In the genomic region with DNA sequence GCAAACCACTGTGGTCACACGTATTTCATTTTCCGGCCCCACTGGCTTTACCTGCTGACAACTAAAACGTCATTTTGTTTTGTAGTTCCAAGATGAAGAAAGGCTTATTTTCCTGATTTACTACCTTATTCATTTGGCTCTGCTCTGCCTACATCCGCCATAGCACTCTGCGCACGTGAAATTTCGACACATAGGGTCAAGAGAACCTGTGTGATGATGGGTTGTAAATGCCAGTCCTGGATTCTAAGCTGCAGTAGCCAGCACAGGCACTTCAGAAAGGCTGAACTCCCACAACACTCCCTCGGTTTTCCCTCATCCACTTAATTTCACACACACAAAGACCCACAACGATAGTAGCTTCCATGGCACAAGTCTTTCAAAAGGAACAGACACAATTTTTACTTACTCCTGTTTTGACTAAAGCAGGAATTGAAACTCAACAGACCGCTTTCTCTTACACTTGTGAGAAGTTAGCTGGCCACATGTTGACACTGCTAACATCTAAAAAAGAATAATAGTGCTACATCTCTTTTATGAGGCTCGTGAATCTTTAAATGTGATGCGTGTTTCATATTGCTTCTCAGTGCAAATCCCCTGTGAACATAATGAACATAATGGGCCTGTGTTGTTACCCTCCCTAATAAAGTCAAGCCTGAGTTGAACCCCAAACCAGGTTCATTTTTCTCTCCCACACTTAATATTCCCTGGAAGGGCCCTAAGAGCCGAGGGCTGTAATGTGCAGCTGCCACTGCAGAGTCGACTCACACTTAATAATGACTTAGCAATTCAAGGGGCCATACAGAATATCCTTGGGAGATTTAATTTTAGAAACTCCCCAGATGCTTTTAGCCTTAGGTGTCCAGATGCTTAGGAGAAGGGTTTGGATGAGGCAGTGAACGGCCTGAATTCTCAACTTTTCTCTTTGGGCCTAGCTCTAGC, we compare ENCODE assay signal across 8 cellular contexts. TPM values are rescaled to one million over a fixed set of nuclear protein-coding genes. Genes with fewer than 3 reads are reported as not detected.
DNase-seq lines count a peak whose midpoint lies in the region; ATAC-seq and TF ChIP-seq lines count a peak whose summit lies in the region.

No MANE protein-coding gene starts in this region.

- peaks cover 51% of the 10 kb centered on the region for H3F3A ChIP-seq in GM23248 (ENCODE audit: insufficient read depth)

- no peaks in the 10 kb centered on the region for H4K20me1 ChIP-seq in GM23248 (ENCODE audit: insufficient read depth)

- WGBS in GM23248 (ENCODE audit: low coverage in 1 of 2, low lambda C conversion rate in 2 of 2, missing lambda C conversion rate in 2 of 2), 2 experiments = 79 to 80% methylated on average over 15 of the region's 15 CpGs
- WGBS in mesenchymal stem cell = 66% methylated on average over 11 of the region's 15 CpGs

- H3K9me3 Mint-ChIP-seq in CD14-positive monocyte = no peaks in the 10 kb centered on the region
- H3K9me3 Mint-ChIP-seq in T-helper 2 cell treated with Interferon-gamma antibody and Interleukin-4, amounts not matched to agents 5 μg/mL and 100 μg/mL, for 36 hours = no peaks in the 10 kb centered on the region

- no peak overlapping the region for H3K23ac ChIP-seq in mesenchymal stem cell (ENCODE audit: low read length in 2 of 2)

- H3K4me2 ChIP-seq in GM23248 (ENCODE audit: unreplicated experiment) (peak overlapping the region; percentile 66), mesenchymal stem cell (ENCODE audit: low read length, poor library complexity, severe bottlenecking) (no peak overlapping the region)

- H4K91ac ChIP-seq in mesenchymal stem cell (ENCODE audit: low read length) = no peak overlapping the region

- H3K4me1 ChIP-seq in GM23248 (ENCODE audit: insufficient read depth) (peaks cover 54% of the 10 kb centered on the region), mesenchymal stem cell (ENCODE audit: control insufficient read depth, insufficient read depth, low read depth, low read length) (peaks cover 15% of the 10 kb centered on the region)

- H3K4me3 ChIP-seq in GM23248 (0 out of 2 replicates have a peak overlapping the region, but pooled peaks have one; percentile 26), mesenchymal stem cell (ENCODE audit: insufficient read depth in 1 of 2, low read depth in 1 of 2, low read length in 2 of 2) (no peak overlapping the region)

- peak overlapping the region; percentile 71 for H2BK120ac ChIP-seq in mesenchymal stem cell (ENCODE audit: low read depth, low read length)

- H3K9ac ChIP-seq in GM23248 (peak overlapping the region; percentile 57; the same call in 1 of the 2 replicates), mesenchymal stem cell (ENCODE audit: low read length) (peak overlapping the region; percentile 51)

- H3K27me3 Mint-ChIP-seq in CD14-positive monocyte (ENCODE audit: low read depth in 3 of 3) = peaks cover 0 to 6% (median 3%) of the 10 kb centered on the region in 3 donors
- H3K27me3 Mint-ChIP-seq in T-helper 2 cell treated with Interferon-gamma antibody and Interleukin-4, amounts not matched to agents 5 μg/mL and 100 μg/mL, for 36 hours (ENCODE audit: low read depth) = no peaks in the 10 kb centered on the region

- H3K79me2 ChIP-seq in GM23248 (ENCODE audit: insufficient read depth) = no peaks in the 10 kb centered on the region; the same call in 1 of the 2 replicates

- peak overlapping the region; percentile 72 for H2AFZ ChIP-seq in GM23248
- H2AFZ ChIP-seq in mesenchymal stem cell (ENCODE audit: low read depth, low read length) = peak overlapping the region; percentile 29

- H3K27ac ChIP-seq in GM23248 (peak overlapping the region; percentile 84), mesenchymal stem cell (ENCODE audit: low read length, poor library complexity, severe bottlenecking) (no peak overlapping the region)

- H3K27ac Mint-ChIP-seq in CD14-positive monocyte = peak overlapping the region; percentile 99 to 100 (median 100)
- H3K27ac Mint-ChIP-seq in T-helper 2 cell treated with Interferon-gamma antibody and Interleukin-4, amounts not matched to agents 5 μg/mL and 100 μg/mL, for 36 hours = peak overlapping the region; percentile 94

- ATAC-seq in HG03520 (IDR thresholded peaks at IDR 0.05; ENCODE audit: unreplicated experiment) = no peak

- H3K9me2 ChIP-seq in GM23248 (ENCODE audit: insufficient read depth) = no peaks in the 10 kb centered on the region

- H3K79me1 ChIP-seq in mesenchymal stem cell (replicated peaks; ENCODE audit: low read length, poor library complexity, severe bottlenecking) = peaks cover 3% of the 10 kb centered on the region

- H2BK15ac ChIP-seq in mesenchymal stem cell (ENCODE audit: low read depth, poor library complexity, severe bottlenecking) = no peak overlapping the region

- H3K27me3 ChIP-seq in GM23248 (replicated peaks; ENCODE audit: insufficient read depth) = no peaks in the 10 kb centered on the region
- H3K27me3 ChIP-seq in mesenchymal stem cell (ENCODE audit: control insufficient read depth in 1 of 2, insufficient read depth in 1 of 2, low read length in 2 of 2) = no peaks in the 10 kb centered on the region

- H2AK5ac ChIP-seq in mesenchymal stem cell (ENCODE audit: low read length, severe bottlenecking) = no peak overlapping the region

- H3K36me3 ChIP-seq in GM23248 (ENCODE audit: low read depth) = no peaks in the 10 kb centered on the region
- H3K36me3 ChIP-seq in mesenchymal stem cell (ENCODE audit: control insufficient read depth in 1 of 2, insufficient read depth in 2 of 2, low read depth in 1 of 2, low read length in 2 of 2) = no peaks in the 10 kb centered on the region

- H3K14ac ChIP-seq in mesenchymal stem cell (ENCODE audit: low read length in 2 of 2) = no peak overlapping the region

- H2BK5ac ChIP-seq in mesenchymal stem cell (ENCODE audit: low read depth, low read length, poor library complexity, severe bottlenecking) = no peak overlapping the region

- no peaks in the 10 kb centered on the region for H3K9me3 ChIP-seq in GM23248 (ENCODE audit: low read depth)
- no peaks in the 10 kb centered on the region for H3K9me3 ChIP-seq in mesenchymal stem cell (ENCODE audit: control insufficient read depth, low read length)

- H3K18ac ChIP-seq in mesenchymal stem cell (ENCODE audit: low read depth in 1 of 2, low read length in 2 of 2) = peak overlapping the region; percentile 9 to 56

- H3K4ac ChIP-seq in mesenchymal stem cell (ENCODE audit: low read depth in 1 of 2, low read length in 2 of 2) = peak overlapping the region; percentile 8 to 60

- peak overlapping the region; percentile 48 for H4K8ac ChIP-seq in mesenchymal stem cell (ENCODE audit: low read length)

- H3K4me3 Mint-ChIP-seq in CD14-positive monocyte = peak overlapping the region; percentile 28 to 65
- peak overlapping the region; percentile 93 for H3K4me3 Mint-ChIP-seq in T-helper 2 cell treated with Interferon-gamma antibody and Interleukin-4, amounts not matched to agents 5 μg/mL and 100 μg/mL, for 36 hours

- intact Hi-C loops in CD14-positive monocyte (cut with micrococcal nuclease) = loop anchor here in 1 of 2 donors (1.0 kb wide), 1 partner anchor 459 kb away; no protein-coding TSS in a partner anchor

- in situ Hi-C loops in GM23248 (cut with MboI) = loop anchor here (25.0 kb wide), 1 partner anchor 887 kb away; no protein-coding TSS in a partner anchor

- DNase-seq in CD14-positive monocyte (ENCODE audit: low spot score) (no peak), GM23248 (peak; percentile 24), mesenchymal stem cell (peak; percentile 29), cerebellum (ENCODE audit: low spot score) (no peak), NCI-H446 treated with DMSO at 0.1 percent for 48 hours (lab: John Stamatoyannopoulos, UW) (no peak), AG08395 (ENCODE audit: low spot score) (no peak)
- DNase-seq in T-helper 2 cell treated with Interferon-gamma antibody and Interleukin-4, amounts not matched to agents 5 μg/mL and 100 μg/mL, for 36 hours (ENCODE audit: low spot score) = no peak

- peaks cover 3 to 4% of the 10 kb centered on the region in 2 donors for H3K36me3 Mint-ChIP-seq in CD14-positive monocyte
- H3K36me3 Mint-ChIP-seq in T-helper 2 cell treated with Interferon-gamma antibody and Interleukin-4, amounts not matched to agents 5 μg/mL and 100 μg/mL, for 36 hours (ENCODE audit: low read depth) = peaks cover 26% of the 10 kb centered on the region

- no peak for TF ChIP-seq CTCF in CD14-positive monocyte (IDR thresholded peaks at IDR 0.05)

- peak overlapping the region; percentile 73 to 90 for H2BK12ac ChIP-seq in mesenchymal stem cell (ENCODE audit: low read length in 2 of 2)

- peaks cover 47% of the 10 kb centered on the region for H3K4me1 Mint-ChIP-seq in CD14-positive monocyte
- peaks cover 43% of the 10 kb centered on the region for H3K4me1 Mint-ChIP-seq in T-helper 2 cell treated with Interferon-gamma antibody and Interleukin-4, amounts not matched to agents 5 μg/mL and 100 μg/mL, for 36 hours (ENCODE audit: low read depth)

RNA-seq across cellular contexts. Expression of a gene that starts 1.5 kb away (rescaled TPM):
- polyA plus RNA-seq in CD14-positive monocyte (1 to 10 TPM; 6.2 to 8.7 TPM), GM23248 (2016; fragmentation: Nextera tagmentation; extraction: Ambion mirVana) (21.3 and 23.1 TPM in 2 replicates)
- 32.6 and 35.3 TPM in 2 replicates for total RNA-seq in GM23248 (2014; rRNA removed; shearing (Covaris generic))
- 32.6 TPM for polyA plus RNA-seq in mesenchymal stem cell (2013, experiment 1 of 2)
- polyA plus RNA-seq in mesenchymal stem cell (2013, experiment 2 of 2) = 29.7 TPM
- 1.8 TPM for total RNA-seq in cerebellum

Comparison
In these comparisons a context has a peak if more than half of its experiments do, and no peak if none do; other contexts are left out.
1. DNase-seq: peak in GM23248 (single experiment) and mesenchymal stem cell (single experiment); none in CD14-positive monocyte (single experiment), T-helper 2 cell treated with Interferon-gamma antibody and Interleukin-4, amounts not matched to agents 5 μg/mL and 100 μg/mL, for 36 hours (single experiment), cerebellum (single experiment), NCI-H446 treated with DMSO at 0.1 percent for 48 hours (single experiment) and AG08395 (single experiment).
2. RNA of a gene that starts 1.5 kb away (total RNA-seq): 32.6 to 35.3 TPM in GM23248; 1.8 TPM in cerebellum (single experiment); every median in the first group is over 10 times any median in the second.